ENCODE assay signal across 13 cellular contexts in genomic region chr6:112232845-112233256, GRCh38. TPM values are rescaled to one million over a fixed set of nuclear protein-coding genes. Genes with fewer than 3 reads are reported as not detected.
A peak's percentile ranks its signal among the peaks of the same experiment; 100 is the strongest.
DNase-seq lines count a peak whose midpoint lies in the region; TF ChIP-seq lines count a peak whose summit lies in the region.
"Had no signal": no experiment of that assay in that cellular context is flagged by ENCODE, and none has a peak within 500 bp of the region (broad histone marks: within the 10 kb centered on the region; RNA-seq: fewer than 3 reads in every experiment).

No MANE protein-coding gene starts in this region.

- H3K36me3 ChIP-seq in BE2C (no peaks in the 10 kb centered on the region), adipocyte (ENCODE audit: control insufficient read depth, insufficient read depth, low read length, severe bottlenecking) (peaks cover 21% of the 10 kb centered on the region)

- H3K27me3 ChIP-seq in BE2C (no peaks in the 10 kb centered on the region), adipocyte (replicated peaks; ENCODE audit: control insufficient read depth, insufficient read depth, low read length) (no peaks in the 10 kb centered on the region)
- H3K27me3 ChIP-seq: cardiac muscle cell had no signal

- H3K4me1 ChIP-seq in BE2C = peaks cover 24% of the 10 kb centered on the region
- H3K4me1 ChIP-seq in adipocyte (ENCODE audit: control insufficient read depth, insufficient read depth, low read length) = peaks cover 76% of the 10 kb centered on the region

- H3K4me3 ChIP-seq in BE2C (ENCODE audit: low read depth, low read length) = peak overlapping the region; percentile 18; the same call in 1 of the 2 replicates
- H3K4me3 ChIP-seq in adipocyte (ENCODE audit: low read length) = peak overlapping the region; percentile 55
- H3K4me3 ChIP-seq: cardiac muscle cell had no signal

- H3K9me3 ChIP-seq in BE2C = no peaks in the 10 kb centered on the region
- no peaks in the 10 kb centered on the region for H3K9me3 ChIP-seq in adipocyte (ENCODE audit: control insufficient read depth, low read length)

- H3K9ac ChIP-seq in adipocyte (ENCODE audit: low read length) = peak overlapping the region; percentile 74

- DNase-seq in BE2C = peak; percentile 38
- peak; percentile 94 for DNase-seq in adipocyte (ENCODE audit: low read depth)
- DNase-seq in glomerular endothelial cell (ENCODE audit: extremely low read depth, low read depth, low spot score) = peak; percentile 95
- DNase-seq in pulmonary artery endothelial cell (ENCODE audit: low read depth, low spot score) = peak; percentile 96
- DNase-seq in T1000 (lab: John Stamatoyannopoulos, UW) = no peak
- DNase-seq in AML-193 (lab: John Stamatoyannopoulos, UW) = no peak
- no peak for DNase-seq in central memory CD4-positive, alpha-beta T cell
- DNase-seq in midbrain (lab: John Stamatoyannopoulos, UW) = no peak
- DNase-seq: activated CD8-positive, alpha-beta T cell treated with anti-CD3 and anti-CD28 coated beads for 36 hours; CD4-positive, CD25-positive, alpha-beta regulatory T cell; NCI-H2081 treated with DMSO at 0.1 percent for 48 hours; stimulated activated naive CD4-positive, alpha-beta T cell had no signal

- TF ChIP-seq CTCF in BE2C (IDR thresholded peaks at IDR 0.05; ENCODE audit: low read depth, low read length) = no peak

RNA-seq across cellular contexts. Expression of gene LAMA4, which starts 21.5 kb away (rescaled TPM):
- 16.0 TPM for polyA plus RNA-seq in BE2C (2012; ENCODE audit: insufficient read depth, insufficient read length, low read depth)
- 503 and 840 TPM in 2 replicates for total RNA-seq in glomerular endothelial cell
- 516 and 517 TPM in 2 replicates for total RNA-seq in pulmonary artery endothelial cell
- total RNA-seq: activated CD8-positive, alpha-beta T cell treated with anti-CD3 and anti-CD28 coated beads for 36 hours; CD4-positive, CD25-positive, alpha-beta regulatory T cell had no signal
- polyA plus RNA-seq: CD4-positive, CD25-positive, alpha-beta regulatory T cell had no signal

Comparison
In these comparisons a context has a peak if more than half of its experiments do, and no peak if none do; other contexts are left out.
1. DNase-seq: peak in BE2C (single experiment), adipocyte (single experiment), glomerular endothelial cell (single experiment) and pulmonary artery endothelial cell (single experiment); none in T1000 (single experiment), AML-193 (0 of 2), central memory CD4-positive, alpha-beta T cell (single experiment) and midbrain (single experiment).